ENCODE assay signal across 29 cellular contexts in genomic region chr5:89441965-89442364, GRCh38.
A peak's percentile ranks its signal among the peaks of the same experiment; 100 is the strongest.
DNase-seq lines count a peak whose midpoint lies in the region; ATAC-seq, FAIRE-seq and TF ChIP-seq lines count a peak whose summit lies in the region.
"Had no signal": no experiment of that assay in that cellular context is flagged by ENCODE, and none has a peak within 500 bp of the region (broad histone marks: within the 10 kb centered on the region; RNA-seq: fewer than 3 reads in every experiment).

No MANE protein-coding gene starts in this region.

- H3K79me2 ChIP-seq in K562 (ENCODE audit: control insufficient read depth, insufficient read depth, low read length) (no peaks in the 10 kb centered on the region), mammary epithelial cell (ENCODE audit: insufficient read depth, low read length) (no peaks in the 10 kb centered on the region)

- peak overlapping the region in 2 of 3 donors; percentile 1 to 30 for H3K27ac Mint-ChIP-seq in IgD-negative memory B cell

- TF ChIP-seq EP300 in K562 (IDR thresholded peaks at IDR 0.05; ENCODE audit: low read length) = no peak

- peaks cover 29 to 56% (median 50%) of the 10 kb centered on the region in 3 donors for H3K4me1 Mint-ChIP-seq in IgD-negative memory B cell

- in situ Hi-C loops in K562 (cut with MboI) = no loop called here
- in situ Hi-C loops in mammary epithelial cell (cut with MboI; ENCODE audit: low sequenced_read_pairs in 2 of 2) = no loop called here

- no peak overlapping the region for H3K9ac ChIP-seq in K562 (ENCODE audit: insufficient read depth in 1 of 2, low read depth in 2 of 2, low read length in 2 of 2)
- H3K9ac ChIP-seq in mammary epithelial cell (ENCODE audit: insufficient read depth, low read length) = no peak overlapping the region

- DNase-seq in CD1c-positive myeloid dendritic cell (ENCODE audit: extremely low spot score) (peak; percentile 14), K562 (ENCODE audit: extremely low read depth in 1 of 4, low spot score in 3 of 4) (no peak), spleen (no peak), mammary epithelial cell (no peak), activated gamma-delta T cell (lab: John Stamatoyannopoulos, UW) (no peak)
- DNase-seq: AML-193; Calu3; DMS79 treated with DMSO at 0.1 percent for 48 hours; GF-D8; H7; KG1; MG63; NCI-H1105 treated with DMSO at 0.1 percent for 48 hours; NCI-H146; NCI-H1930; NCI-H2107; NCI-H446 treated with DMSO at 0.1 percent for 48 hours; NCI-H526; NCI-H82; NK-92 treated with Interleukin-12 subunit alpha and Interleukin-12 subunit beta, amount 100 ng/mL, for 24 hours; SIG-M5 had no signal

- H3K36me3 ChIP-seq in K562 (ENCODE audit: control insufficient read depth, insufficient read depth, low read length) = no peaks in the 10 kb centered on the region
- H3K36me3 ChIP-seq in spleen = no peaks in the 10 kb centered on the region
- no peaks in the 10 kb centered on the region for H3K36me3 ChIP-seq in mammary epithelial cell (ENCODE audit: insufficient read depth, low read length)
- H3K36me3 ChIP-seq: MG63 had no signal

- peak overlapping the region in 3 of 4 donors; percentile 9 to 44 (median 40) for H3K4me3 Mint-ChIP-seq in IgD-negative memory B cell

- H2AFZ ChIP-seq in K562 (ENCODE audit: low read depth, low read length) (no peak overlapping the region), mammary epithelial cell (ENCODE audit: low read depth, low read length) (no peak overlapping the region)

- H3K27ac ChIP-seq in K562 (ENCODE audit: extremely low read depth, low read depth, low read length) = no peak overlapping the region
- H3K27ac ChIP-seq in spleen = peak overlapping the region in 5 of 8 donors; percentile 4 to 77 (median 59)
- no peak overlapping the region for H3K27ac ChIP-seq in mammary epithelial cell (ENCODE audit: insufficient read depth, low read depth, low read length)
- H3K27ac ChIP-seq: A549, C4-2B, SK-N-MC had no signal

- POLR2A ChIA-PET in K562 (lab: Yijun Ruan, JAX) = no interaction called here

- no peaks in the 10 kb centered on the region for H3K9me1 ChIP-seq in K562 (ENCODE audit: control insufficient read depth, insufficient read depth, low read length)

- no peaks in the 10 kb centered on the region for H3K36me3 Mint-ChIP-seq in IgD-negative memory B cell

- TF ChIP-seq POLR2A in K562 (conservative IDR thresholded peaks at IDR 0.05) = no peak
- no peak for TF ChIP-seq POLR2A in spleen (IDR thresholded peaks at IDR 0.05)

- intact Hi-C loops in K562 (cut with micrococcal nuclease) = no loop called here
- intact Hi-C loops in spleen (cut with DNase I; ENCODE audit: low total_unique reads) = no loop called here
- intact Hi-C loops in mammary epithelial cell (cut with micrococcal nuclease) = no loop called here

- H3K9me3 ChIP-seq in K562 (replicated peaks; ENCODE audit: control insufficient read depth, insufficient read depth, low read depth, low read length) (no peaks in the 10 kb centered on the region), spleen (no peaks in the 10 kb centered on the region), mammary epithelial cell (replicated peaks; ENCODE audit: insufficient read depth, low read length) (no peaks in the 10 kb centered on the region)
- H3K9me3 ChIP-seq: A549, MG63 had no signal

- H3K4me3 ChIP-seq in K562 (no peak overlapping the region), spleen (no peak overlapping the region), mammary epithelial cell (replicated peaks in 1 of 3; ENCODE audit: insufficient read depth in 1 of 3, low read depth in 2 of 3, low read length in 3 of 3) (no peak overlapping the region)
- H3K4me3 ChIP-seq: A549, MG63, SK-N-MC had no signal

- FAIRE-seq in K562 (lab: Jason Lieb, UNC) = peak; percentile 63
- FAIRE-seq: A549, HepG2, RCC 7860 had no signal

- no peak for ATAC-seq in K562
- ATAC-seq in GM21423 (IDR thresholded peaks at IDR 0.05; ENCODE audit: unreplicated experiment) = no peak
- ATAC-seq in GM21515 (IDR thresholded peaks at IDR 0.05; ENCODE audit: unreplicated experiment) = no peak
- ATAC-seq: A549, HepG2 had no signal

- no peak for TF ChIP-seq RAD21 in K562 (CRISPR knock-in tag; conservative IDR thresholded peaks at IDR 0.05 in 1 of 2, IDR thresholded peaks at IDR 0.05 in 1 of 2)

- H3K4me1 ChIP-seq in K562 (replicated peaks in 1 of 2; ENCODE audit: control insufficient read depth in 2 of 2, insufficient read depth in 2 of 2, low read length in 2 of 2) (peaks cover 0 to 10% of the 10 kb centered on the region in 2 experiments; a peak in 4 of 5 replicates), spleen (peaks cover 0 to 68% (median 4%) of the 10 kb centered on the region in 6 donors), mammary epithelial cell (ENCODE audit: insufficient read depth, low read length) (no peaks in the 10 kb centered on the region)
- H3K4me1 ChIP-seq: A549 had no signal

- dilution Hi-C loops in mammary epithelial cell (cut with HindIII; ENCODE audit: low sequenced_read_pairs) = no loop called here

- H3K4me2 ChIP-seq in K562 (ENCODE audit: insufficient read depth, low read length) (no peak overlapping the region), mammary epithelial cell (ENCODE audit: insufficient read depth, low read depth, low read length) (no peak overlapping the region)
- H3K4me2 ChIP-seq: A549 had no signal

- BruUV-seq in K562 (replicated peaks; lab: Mats Ljungman, UMichigan) (no TSS peak), mammary epithelial cell (replicated peaks; lab: Mats Ljungman, UMichigan) (no TSS peak)

- TF ChIP-seq CTCF in K562 (IDR thresholded peaks at IDR 0.05 in 2 of 3, conservative IDR thresholded peaks at IDR 0.05 in 1 of 3; ENCODE audit: insufficient read depth in 2 of 3, low read depth in 1 of 3, low read length in 3 of 3) (no peak), spleen (IDR thresholded peaks at IDR 0.05 in 8 of 11, conservative IDR thresholded peaks at IDR 0.05 in 3 of 11) (no peak), mammary epithelial cell (conservative IDR thresholded peaks at IDR 0.05 in 1 of 2, IDR thresholded peaks at IDR 0.05 in 1 of 2; ENCODE audit: extremely low read depth in 1 of 2, insufficient read depth in 1 of 2, low read depth in 1 of 2, low read length in 2 of 2) (no peak)

- no peaks in the 10 kb centered on the region for H3K9me3 Mint-ChIP-seq in IgD-negative memory B cell

- CTCF ChIA-PET in K562 (lab: Yijun Ruan, JAX; ENCODE audit: low intra/inter-chr PET ratio) = no interaction called here
- CTCF ChIA-PET in mammary epithelial cell (lab: Charles Lee; ENCODE audit: low non-redundant PET) = no interaction called here

- H4K20me1 ChIP-seq in K562 (replicated peaks; ENCODE audit: control insufficient read depth, insufficient read depth, low read length) (no peaks in the 10 kb centered on the region), mammary epithelial cell (ENCODE audit: insufficient read depth, low read length) (no peaks in the 10 kb centered on the region)

- H3K27me3 Mint-ChIP-seq in IgD-negative memory B cell = peaks cover 1% of the 10 kb centered on the region

- H3K27me3 ChIP-seq in K562 (ENCODE audit: control insufficient read depth in 2 of 2, insufficient read depth in 2 of 2, low read length in 2 of 2) = no peaks in the 10 kb centered on the region
- no peaks in the 10 kb centered on the region for H3K27me3 ChIP-seq in spleen (replicated peaks in 1 of 7)
- no peaks in the 10 kb centered on the region for H3K27me3 ChIP-seq in mammary epithelial cell (ENCODE audit: insufficient read depth, low read length)
- H3K27me3 ChIP-seq: MG63 had no signal

TF ChIP-seq in K562, 482 proteins besides CTCF, POLR2A, EP300 and RAD21:
- TF ChIP-seq SMARCB1 (IDR thresholded peaks at IDR 0.05; ENCODE audit: insufficient read length, low read depth) (no peak), COPS2 (conservative IDR thresholded peaks at IDR 0.05) (no peak), DNMT1 (IDR thresholded peaks at IDR 0.05) (no peak), RBM22 (IDR thresholded peaks at IDR 0.05; ENCODE audit: low read depth, low read length, poor library complexity, severe bottlenecking) (no peak), TARDBP (IDR thresholded peaks at IDR 0.05) (no peak), PRPF4 (IDR thresholded peaks at IDR 0.05; ENCODE audit: insufficient read depth, low read depth, low read length, poor library complexity, severe bottlenecking) (no peak), MCM7 (IDR thresholded peaks at IDR 0.05) (no peak), MAFG (tag; conservative IDR thresholded peaks at IDR 0.05) (no peak), ZNF785 (CRISPR knock-in tag; IDR thresholded peaks at IDR 0.05) (no peak), TGIF2 (CRISPR knock-in tag; IDR thresholded peaks at IDR 0.05) (no peak), HMG20A (CRISPR knock-in tag; conservative IDR thresholded peaks at IDR 0.05) (no peak), C11orf30 (IDR thresholded peaks at IDR 0.05; ENCODE audit: low read depth) (no peak), PRMT5 (CRISPR knock-in tag; IDR thresholded peaks at IDR 0.05) (no peak)
- TF ChIP-seq, protein P1, sequence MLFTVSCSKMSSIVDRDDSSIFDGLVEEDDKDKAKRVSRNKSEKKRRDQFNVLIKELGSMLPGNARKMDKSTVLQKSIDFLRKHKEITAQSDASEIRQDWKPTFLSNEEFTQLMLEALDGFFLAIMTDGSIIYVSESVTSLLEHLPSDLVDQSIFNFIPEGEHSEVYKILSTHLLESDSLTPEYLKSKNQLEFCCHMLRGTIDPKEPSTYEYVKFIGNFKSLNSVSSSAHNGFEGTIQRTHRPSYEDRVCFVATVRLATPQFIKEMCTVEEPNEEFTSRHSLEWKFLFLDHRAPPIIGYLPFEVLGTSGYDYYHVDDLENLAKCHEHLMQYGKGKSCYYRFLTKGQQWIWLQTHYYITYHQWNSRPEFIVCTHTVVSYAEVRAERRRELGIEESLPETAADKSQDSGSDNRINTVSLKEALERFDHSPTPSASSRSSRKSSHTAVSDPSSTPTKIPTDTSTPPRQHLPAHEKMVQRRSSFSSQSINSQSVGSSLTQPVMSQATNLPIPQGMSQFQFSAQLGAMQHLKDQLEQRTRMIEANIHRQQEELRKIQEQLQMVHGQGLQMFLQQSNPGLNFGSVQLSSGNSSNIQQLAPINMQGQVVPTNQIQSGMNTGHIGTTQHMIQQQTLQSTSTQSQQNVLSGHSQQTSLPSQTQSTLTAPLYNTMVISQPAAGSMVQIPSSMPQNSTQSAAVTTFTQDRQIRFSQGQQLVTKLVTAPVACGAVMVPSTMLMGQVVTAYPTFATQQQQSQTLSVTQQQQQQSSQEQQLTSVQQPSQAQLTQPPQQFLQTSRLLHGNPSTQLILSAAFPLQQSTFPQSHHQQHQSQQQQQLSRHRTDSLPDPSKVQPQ (CRISPR knock-in tag; IDR thresholded peaks at IDR 0.05; ENCODE audit: borderline replicate concordance) = no peak
TF ChIP-seq in K562: peak in this region for 0.

Comparison
In these comparisons a context has a peak if more than half of its experiments do, and no peak if none do; other contexts are left out.
1. H3K27ac ChIP-seq: peak in spleen (5 of 8); none in K562 (single experiment) and mammary epithelial cell (single experiment).